ENCODE assay signal across 1 cellular context in the genomic region with DNA sequence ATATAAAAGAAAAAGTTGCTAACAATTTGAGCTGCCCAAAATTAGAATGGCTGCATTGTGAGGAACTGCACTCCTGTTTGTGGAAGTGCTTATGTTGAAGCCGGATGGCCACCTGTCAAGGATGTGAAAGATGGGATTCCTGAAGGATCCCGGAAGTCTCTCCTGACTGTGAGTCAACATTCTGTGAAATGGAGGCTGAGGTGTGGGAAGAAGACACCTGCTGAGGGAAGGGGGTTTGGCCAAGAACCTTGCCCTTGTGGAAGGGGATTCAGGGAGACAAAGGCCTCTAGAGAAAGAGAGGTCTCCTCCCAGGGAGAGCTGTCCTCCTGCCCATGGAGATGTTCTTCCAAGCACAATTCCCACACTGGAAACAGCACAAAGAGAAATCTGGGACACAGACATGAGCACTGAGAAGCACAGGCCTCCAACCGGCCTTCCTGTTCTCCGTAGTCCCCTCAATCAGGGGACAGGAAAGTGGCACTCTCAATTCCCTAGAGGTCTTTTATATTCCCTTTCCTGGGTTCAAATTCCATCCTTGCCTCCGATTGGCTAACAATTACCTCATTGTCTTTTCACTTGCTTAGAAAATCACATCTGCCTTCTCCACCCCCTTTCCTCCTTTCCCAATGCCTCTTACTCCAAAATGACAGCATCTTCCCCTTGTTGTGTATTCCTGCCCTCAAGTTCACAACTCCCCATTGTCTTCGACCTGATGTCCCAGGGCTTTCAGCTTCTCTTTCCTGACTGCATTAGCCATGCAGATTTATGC.
TF ChIP-seq lines count a peak whose summit lies in the region.

No MANE protein-coding gene starts in this region.

TF ChIP-seq in K562, 482 proteins besides CTCF, POLR2A, EP300 and RAD21 (continued from another document and continues in another):
- no peak for TF ChIP-seq RNF2 (IDR thresholded peaks at IDR 0.05)
- no peak for TF ChIP-seq RERE (CRISPR knock-in tag; IDR thresholded peaks at IDR 0.05; ENCODE audit: borderline replicate concordance)
- TF ChIP-seq, protein P1, sequence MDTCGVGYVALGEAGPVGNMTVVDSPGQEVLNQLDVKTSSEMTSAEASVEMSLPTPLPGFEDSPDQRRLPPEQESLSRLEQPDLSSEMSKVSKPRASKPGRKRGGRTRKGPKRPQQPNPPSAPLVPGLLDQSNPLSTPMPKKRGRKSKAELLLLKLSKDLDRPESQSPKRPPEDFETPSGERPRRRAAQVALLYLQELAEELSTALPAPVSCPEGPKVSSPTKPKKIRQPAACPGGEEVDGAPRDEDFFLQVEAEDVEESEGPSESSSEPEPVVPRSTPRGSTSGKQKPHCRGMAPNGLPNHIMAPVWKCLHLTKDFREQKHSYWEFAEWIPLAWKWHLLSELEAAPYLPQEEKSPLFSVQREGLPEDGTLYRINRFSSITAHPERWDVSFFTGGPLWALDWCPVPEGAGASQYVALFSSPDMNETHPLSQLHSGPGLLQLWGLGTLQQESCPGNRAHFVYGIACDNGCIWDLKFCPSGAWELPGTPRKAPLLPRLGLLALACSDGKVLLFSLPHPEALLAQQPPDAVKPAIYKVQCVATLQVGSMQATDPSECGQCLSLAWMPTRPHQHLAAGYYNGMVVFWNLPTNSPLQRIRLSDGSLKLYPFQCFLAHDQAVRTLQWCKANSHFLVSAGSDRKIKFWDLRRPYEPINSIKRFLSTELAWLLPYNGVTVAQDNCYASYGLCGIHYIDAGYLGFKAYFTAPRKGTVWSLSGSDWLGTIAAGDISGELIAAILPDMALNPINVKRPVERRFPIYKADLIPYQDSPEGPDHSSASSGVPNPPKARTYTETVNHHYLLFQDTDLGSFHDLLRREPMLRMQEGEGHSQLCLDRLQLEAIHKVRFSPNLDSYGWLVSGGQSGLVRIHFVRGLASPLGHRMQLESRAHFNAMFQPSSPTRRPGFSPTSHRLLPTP (IDR thresholded peaks at IDR 0.05; ENCODE audit: borderline replicate concordance, extremely low read depth, insufficient read length) = no peak
- TF ChIP-seq, protein P2, sequence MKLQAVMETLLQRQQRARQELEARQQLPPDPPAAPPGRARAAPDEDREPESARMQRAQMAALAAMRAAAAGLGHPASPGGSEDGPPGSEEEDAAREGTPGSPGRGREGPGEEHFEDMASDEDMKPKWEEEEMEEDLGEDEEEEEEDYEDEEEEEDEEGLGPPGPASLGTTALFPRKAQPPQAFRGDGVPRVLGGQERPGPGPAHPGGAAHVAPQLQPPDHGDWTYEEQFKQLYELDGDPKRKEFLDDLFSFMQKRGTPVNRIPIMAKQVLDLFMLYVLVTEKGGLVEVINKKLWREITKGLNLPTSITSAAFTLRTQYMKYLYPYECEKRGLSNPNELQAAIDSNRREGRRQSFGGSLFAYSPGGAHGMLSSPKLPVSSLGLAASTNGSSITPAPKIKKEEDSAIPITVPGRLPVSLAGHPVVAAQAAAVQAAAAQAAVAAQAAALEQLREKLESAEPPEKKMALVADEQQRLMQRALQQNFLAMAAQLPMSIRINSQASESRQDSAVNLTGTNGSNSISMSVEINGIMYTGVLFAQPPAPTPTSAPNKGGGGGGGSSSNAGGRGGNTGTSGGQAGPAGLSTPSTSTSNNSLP (IDR thresholded peaks at IDR 0.05; ENCODE audit: borderline replicate concordance, low read depth, low read length) = no peak
- TF ChIP-seq GTF2F1 (IDR thresholded peaks at IDR 0.05; ENCODE audit: low read depth, low read length) = no peak
- TF ChIP-seq ZNF384 (IDR thresholded peaks at IDR 0.05; ENCODE audit: low read depth, low read length) = no peak
- TF ChIP-seq ZSCAN32 (CRISPR knock-in tag; IDR thresholded peaks at IDR 0.05) = peak; percentile 60; the same call in 1 of the 2 replicates
- no peak for TF ChIP-seq TAF15 (IDR thresholded peaks at IDR 0.05; ENCODE audit: low read depth, low read length)
- TF ChIP-seq NEUROD1 (IDR thresholded peaks at IDR 0.05; ENCODE audit: borderline replicate concordance, low read depth, low read length, partially characterized antibody) = no peak
- no peak for TF ChIP-seq MITF (IDR thresholded peaks at IDR 0.05)
- no peak for TF ChIP-seq HCFC1 (IDR thresholded peaks at IDR 0.05; ENCODE audit: low read depth, low read length)
- TF ChIP-seq ELF1 (tag; IDR thresholded peaks at IDR 0.05) = peak; percentile 46; the same call in 1 of the 2 replicates
- no peak for TF ChIP-seq NBN (IDR thresholded peaks at IDR 0.05; ENCODE audit: low read depth)
- TF ChIP-seq KDM1A (IDR thresholded peaks at IDR 0.05) = 0 out of 4 replicates have a peak, but pooled peaks of 1 of the 2 experiments have one; percentile 34
- no peak for TF ChIP-seq HNRNPK (IDR thresholded peaks at IDR 0.05; ENCODE audit: low read depth, low read length, poor library complexity, severe bottlenecking)
- no peak for TF ChIP-seq ZEB2 (IDR thresholded peaks at IDR 0.05)
- TF ChIP-seq TFE3 (CRISPR knock-in tag; IDR thresholded peaks at IDR 0.05) = no peak
- no peak for TF ChIP-seq SAFB2 (IDR thresholded peaks at IDR 0.05; ENCODE audit: borderline replicate concordance, low read depth, low read length, severe bottlenecking)
- TF ChIP-seq CREBBP (IDR thresholded peaks at IDR 0.05; ENCODE audit: low read depth, low read length) = no peak
- no peak for TF ChIP-seq ZNF695 (CRISPR knock-in tag; IDR thresholded peaks at IDR 0.05)
- TF ChIP-seq PCBP2 (IDR thresholded peaks at IDR 0.05; ENCODE audit: low read depth, low read length, poor library complexity, severe bottlenecking) = no peak
- TF ChIP-seq CC2D1A (IDR thresholded peaks at IDR 0.05) = no peak
- TF ChIP-seq ZNF699 (CRISPR knock-in tag; IDR thresholded peaks at IDR 0.05; ENCODE audit: insufficient replicate concordance) = no peak
- TF ChIP-seq SRSF7 (optimal IDR thresholded peaks at IDR 0.05; ENCODE audit: low read depth, low read length) = no peak
- no peak for TF ChIP-seq IRF1 (CRISPR knock-in tag; IDR thresholded peaks at IDR 0.05; ENCODE audit: borderline replicate concordance)
- TF ChIP-seq ZNF76 (CRISPR knock-in tag; IDR thresholded peaks at IDR 0.05; ENCODE audit: borderline replicate concordance) = no peak
- TF ChIP-seq ZC3H4 (CRISPR knock-in tag; IDR thresholded peaks at IDR 0.05; ENCODE audit: borderline replicate concordance) = no peak
- TF ChIP-seq EHMT2 (IDR thresholded peaks at IDR 0.05) = no peak
- TF ChIP-seq NCOA6 (IDR thresholded peaks at IDR 0.05) = no peak
- TF ChIP-seq ZNF277 (CRISPR knock-in tag; IDR thresholded peaks at IDR 0.05; ENCODE audit: borderline replicate concordance) = no peak
- no peak for TF ChIP-seq RBM39 (optimal IDR thresholded peaks at IDR 0.05; ENCODE audit: low read depth, low read length)
- TF ChIP-seq MIER1 (IDR thresholded peaks at IDR 0.05; ENCODE audit: low read depth) = no peak
- peak; percentile 84 for TF ChIP-seq ELF4 (CRISPR knock-in tag; IDR thresholded peaks at IDR 0.05)
- no peak for TF ChIP-seq RNF219 (CRISPR knock-in tag; IDR thresholded peaks at IDR 0.05)
- TF ChIP-seq L3MBTL2 (IDR thresholded peaks at IDR 0.05) = no peak
- no peak for TF ChIP-seq MTA1 (IDR thresholded peaks at IDR 0.05; ENCODE audit: borderline replicate concordance)
- TF ChIP-seq, protein P3, sequence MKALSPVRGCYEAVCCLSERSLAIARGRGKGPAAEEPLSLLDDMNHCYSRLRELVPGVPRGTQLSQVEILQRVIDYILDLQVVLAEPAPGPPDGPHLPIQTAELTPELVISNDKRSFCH (CRISPR knock-in tag; IDR thresholded peaks at IDR 0.05) = no peak
- TF ChIP-seq, protein P3 (tag; IDR thresholded peaks at IDR 0.05) = peak; percentile 26; the same call in 1 of the 2 replicates
- no peak for TF ChIP-seq ZSCAN29 (IDR thresholded peaks at IDR 0.05)
- TF ChIP-seq HIVEP1 (CRISPR knock-in tag; IDR thresholded peaks at IDR 0.05) = 0 out of 2 replicates have a peak, but pooled peaks have one; percentile 32
- no peak for TF ChIP-seq CREB1 (IDR thresholded peaks at IDR 0.05)
- TF ChIP-seq CREB1 (CRISPR knock-in tag; IDR thresholded peaks at IDR 0.05) = no peak
- no peak for TF ChIP-seq EWSR1 (IDR thresholded peaks at IDR 0.05; ENCODE audit: borderline replicate concordance, low read depth, partially characterized antibody)
